In genomic region chr13:99986751-99987150, GRCh38 we compare ENCODE assay signal across 16 cellular contexts. TPM values are rescaled to one million over a fixed set of nuclear protein-coding genes. Genes with fewer than 3 reads are reported as not detected.
A peak's percentile ranks its signal among the peaks of the same experiment; 100 is the strongest.
DNase-seq lines count a peak whose midpoint lies in the region; ATAC-seq and TF ChIP-seq lines count a peak whose summit lies in the region.
"Had no signal": no experiment of that assay in that cellular context is flagged by ENCODE, and none has a peak within 500 bp of the region (broad histone marks: within the 10 kb centered on the region; RNA-seq: fewer than 3 reads in every experiment).

No MANE protein-coding gene starts in this region.

- in situ Hi-C loops in astrocyte of the cerebellum (cut with HindIII; ENCODE audit: low sequenced_read_pairs): loop anchor here (10.0 to 25.0 kb wide), 2 partner anchors 251 to 528 kb away; no protein-coding TSS in a partner anchor
- in situ Hi-C loops in ACHN (cut with HindIII; ENCODE audit: low pct_ligation_motif_present, low pct_unique_long_range_greater_than_20kb, low sequenced_read_pairs): no loop called here

- POLR2A ChIA-PET in SK-N-SH (lab: Yijun Ruan, JAX): no interaction called here

- H3K4me3 ChIP-seq in DOHH2 (ENCODE audit: low read length) (no peak overlapping the region), HUES64 (ENCODE audit: low read length) (peak overlapping the region; percentile 61), astrocyte of the cerebellum (ENCODE audit: low read depth, low read length) (peak overlapping the region; percentile 94), mesodermal cell (ENCODE audit: extremely low read depth, insufficient read depth, low read length, poor library complexity, severe bottlenecking) (no peak overlapping the region), SK-N-SH (ENCODE audit: low read depth in 2 of 2, low read length in 1 of 2) (no peak overlapping the region)
- H3K4me3 ChIP-seq: SJCRH30, uterus had no signal

- CTCF ChIA-PET in SK-N-SH (lab: Yijun Ruan, JAX): interaction anchor here (0.6 to 3.8 kb wide), 6 partner anchors 10 to 1147 kb away, joined by 4 to 24 read pairs (median 5); no protein-coding TSS in a partner anchor

- TF ChIP-seq RAD21 in SK-N-SH (IDR thresholded peaks at IDR 0.05; ENCODE audit: low read length): no peak

- H3K9me2 ChIP-seq in DOHH2 (replicated peaks; ENCODE audit: control insufficient read depth, low read length): no peaks in the 10 kb centered on the region
- H3K9me2 ChIP-seq in SK-N-SH: no peaks in the 10 kb centered on the region

- H3F3A ChIP-seq in DOHH2 (ENCODE audit: control insufficient read depth, insufficient read depth) (no peaks in the 10 kb centered on the region; the same call in 1 of the 2 replicates), SK-N-SH (replicated peaks; ENCODE audit: insufficient read depth) (peaks cover 4% of the 10 kb centered on the region)

- peak overlapping the region; percentile 26 for H3K4me2 ChIP-seq in DOHH2 (ENCODE audit: low read length)
- H3K4me2 ChIP-seq in SK-N-SH: no peak overlapping the region

- peak overlapping the region; percentile 56; the same call in 1 of the 2 replicates for H3K9ac ChIP-seq in HUES64 (ENCODE audit: low read depth, low read length)
- H3K9ac ChIP-seq in SK-N-SH: no peak overlapping the region

- no peak overlapping the region for H2AFZ ChIP-seq in SK-N-SH (ENCODE audit: low read depth)

- WGBS in HUES64: 21% methylated on average over 8 of the region's 8 CpGs
- 40 to 41% methylated on average over 8 of the region's 8 CpGs for WGBS in mesodermal cell (ENCODE audit: insufficient coverage in 2 of 2), 2 experiments
- 22% methylated on average over 8 of the region's 8 CpGs for WGBS in SK-N-SH (ENCODE audit: low lambda C conversion rate)

- no peak for TF ChIP-seq CTCF in DOHH2 (IDR thresholded peaks at IDR 0.05; ENCODE audit: low read depth, low read length, poor library complexity, severe bottlenecking)
- no peak for TF ChIP-seq CTCF in astrocyte of the cerebellum (IDR thresholded peaks at IDR 0.05; ENCODE audit: low read depth, low read length, missing control alignments)
- TF ChIP-seq CTCF in SK-N-SH (IDR thresholded peaks at IDR 0.05): no peak

- H3K79me2 ChIP-seq in DOHH2 (ENCODE audit: control insufficient read depth, low read length) (no peaks in the 10 kb centered on the region), SK-N-SH (ENCODE audit: insufficient read depth) (no peaks in the 10 kb centered on the region)

- H3K9me3 ChIP-seq in DOHH2 (ENCODE audit: control insufficient read depth, insufficient read depth, low read length): no peaks in the 10 kb centered on the region
- H3K9me3 ChIP-seq in HUES64 (ENCODE audit: insufficient read depth, low read depth, low read length): no peaks in the 10 kb centered on the region
- H3K9me3 ChIP-seq in mesodermal cell (ENCODE audit: control insufficient read depth, low read length): no peaks in the 10 kb centered on the region
- no peaks in the 10 kb centered on the region for H3K9me3 ChIP-seq in SK-N-SH
- H3K9me3 ChIP-seq: SJCRH30, uterus had no signal

- no peak for TF ChIP-seq EP300 in SK-N-SH (IDR thresholded peaks at IDR 0.05; ENCODE audit: borderline replicate concordance in 1 of 2, low read depth in 1 of 2, low read length in 1 of 2)

- H3K36me3 ChIP-seq in DOHH2 (ENCODE audit: control insufficient read depth, low read length): no peaks in the 10 kb centered on the region
- peaks cover 40% of the 10 kb centered on the region for H3K36me3 ChIP-seq in HUES64 (ENCODE audit: insufficient read depth, low read length)
- no peaks in the 10 kb centered on the region for H3K36me3 ChIP-seq in mesodermal cell (ENCODE audit: control insufficient read depth, insufficient read depth, low read length)
- H3K36me3 ChIP-seq in SK-N-SH (replicated peaks in 1 of 2; ENCODE audit: control insufficient read depth in 1 of 2, insufficient read depth in 2 of 2, low read length in 1 of 2): no peaks in the 10 kb centered on the region
- H3K36me3 ChIP-seq: SJCRH30, uterus had no signal

- no peak overlapping the region for H3K27ac ChIP-seq in DOHH2 (ENCODE audit: low read depth, low read length)
- peak overlapping the region; percentile 11; the same call in 1 of the 2 replicates for H3K27ac ChIP-seq in HUES64 (ENCODE audit: low read depth, low read length)
- H3K27ac ChIP-seq in mesodermal cell (ENCODE audit: low read depth, low read length, severe bottlenecking): peak overlapping the region; percentile 2
- no peak overlapping the region for H3K27ac ChIP-seq in SK-N-SH (ENCODE audit: low read depth in 2 of 2, low read length in 1 of 2)
- H3K27ac ChIP-seq: SJCRH30, uterus had no signal

- DNase-seq in astrocyte of the cerebellum (ENCODE audit: low read depth) (no peak), SK-N-SH (no peak), ACHN (no peak)
- DNase-seq: activated naive CD4-positive, alpha-beta T cell treated with anti-CD3 and anti-CD28 coated beads for 36 hours; kidney; NCI-H1436; SJCRH30; stimulated activated CD4-positive, alpha-beta T cell treated with anti-CD3 and anti-CD28 coated beads, Interleukin-2, amount 100 ng/mL, for 24 hours; uterus had no signal

- H3K27me3 ChIP-seq in DOHH2 (ENCODE audit: control insufficient read depth, low read length) (peaks cover 7% of the 10 kb centered on the region), HUES64 (ENCODE audit: insufficient read depth, low read length) (peaks cover 68% of the 10 kb centered on the region), SK-N-SH (ENCODE audit: insufficient read depth) (peaks cover 96% of the 10 kb centered on the region)
- H3K27me3 ChIP-seq: SJCRH30 had no signal

- ATAC-seq in activated CD4-positive, CD25-positive, alpha-beta regulatory T cell treated with anti-CD3 and anti-CD28 coated beads, Interleukin-2, amount 50 U/mL, for 24 hours: no peak
- ATAC-seq: HepG2 had no signal

- H4K20me1 ChIP-seq in DOHH2 (ENCODE audit: control insufficient read depth, insufficient read depth, low read depth, low read length) (no peaks in the 10 kb centered on the region), SK-N-SH (ENCODE audit: insufficient read depth) (peaks cover 38% of the 10 kb centered on the region)

- H3K4me1 ChIP-seq in DOHH2 (ENCODE audit: control insufficient read depth, low read length) (peaks cover 8% of the 10 kb centered on the region), HUES64 (ENCODE audit: insufficient read depth, low read length) (peaks cover 45% of the 10 kb centered on the region), mesodermal cell (ENCODE audit: control insufficient read depth, insufficient read depth, low read length, poor library complexity, severe bottlenecking) (peaks cover 24% of the 10 kb centered on the region), SK-N-SH (ENCODE audit: control insufficient read depth in 1 of 2, insufficient read depth in 2 of 2, low read depth in 1 of 2, low read length in 1 of 2) (no peaks in the 10 kb centered on the region; a peak in 1 of 4 replicates)
- H3K4me1 ChIP-seq: SJCRH30 had no signal

TF ChIP-seq in SK-N-SH, 30 proteins besides CTCF, POLR2A, EP300 and RAD21:
- no peak for TF ChIP-seq MAX (IDR thresholded peaks at IDR 0.05; ENCODE audit: low read depth)
- TF ChIP-seq ZBTB33 (IDR thresholded peaks at IDR 0.05; ENCODE audit: borderline replicate concordance, low read depth): no peak
- no peak for TF ChIP-seq SMC3 (IDR thresholded peaks at IDR 0.05; ENCODE audit: low read depth, low read length)

RNA-seq across cellular contexts. Expression of gene ZIC2, which starts 5.2 kb away (rescaled TPM):
- 113 TPM for polyA plus RNA-seq in HUES64 (2013, experiment 1 of 2)
- polyA plus RNA-seq in HUES64 (2013, experiment 2 of 2): 125 TPM
- polyA plus RNA-seq in mesodermal cell (2013, experiment 1 of 2): 22.0 TPM
- polyA plus RNA-seq in mesodermal cell (2013, experiment 2 of 2): 13.8 TPM
- polyA plus RNA-seq in SK-N-SH (2012; rRNA removed): not detected in 2 replicates
- not detected in 2 replicates for polyA plus RNA-seq in SK-N-SH (2012; cell fraction: cytosol; rRNA removed)
- not detected in 2 replicates for polyA plus RNA-seq in SK-N-SH (2012; cell fraction: nucleus; rRNA removed)
- polyA plus RNA-seq: CD4-positive, alpha-beta memory T cell had no signal

RNA-seq across cellular contexts. Expression of gene ZIC5, which starts 15.2 kb away (rescaled TPM):
- 25.6 TPM for polyA plus RNA-seq in HUES64 (2013, experiment 1 of 2)
- polyA plus RNA-seq in HUES64 (2013, experiment 2 of 2): 25.2 TPM
- 5.5 TPM for polyA plus RNA-seq in mesodermal cell (2013, experiment 1 of 2)
- 4.1 TPM for polyA plus RNA-seq in mesodermal cell (2013, experiment 2 of 2)
- not detected in 2 replicates for polyA plus RNA-seq in SK-N-SH (2012; rRNA removed)
- polyA plus RNA-seq in SK-N-SH (2012; cell fraction: cytosol; rRNA removed): not detected in 2 replicates
- polyA plus RNA-seq in SK-N-SH (2012; cell fraction: nucleus; rRNA removed): not detected in 2 replicates
- polyA plus RNA-seq: CD4-positive, alpha-beta memory T cell; endothelial cell of umbilical vein had no signal

Comparison
In these comparisons a context has a peak if more than half of its experiments do, and no peak if none do; other contexts are left out.
1. H3K27ac ChIP-seq: peak in HUES64 (single experiment) and mesodermal cell (single experiment); none in DOHH2 (single experiment) and SK-N-SH (0 of 2).
2. H3K4me3 ChIP-seq: peak in HUES64 (single experiment) and astrocyte of the cerebellum (single experiment); none in DOHH2 (single experiment), mesodermal cell (single experiment) and SK-N-SH (0 of 2).